15 cellular contexts compared by ENCODE assay signal in the genomic region with DNA sequence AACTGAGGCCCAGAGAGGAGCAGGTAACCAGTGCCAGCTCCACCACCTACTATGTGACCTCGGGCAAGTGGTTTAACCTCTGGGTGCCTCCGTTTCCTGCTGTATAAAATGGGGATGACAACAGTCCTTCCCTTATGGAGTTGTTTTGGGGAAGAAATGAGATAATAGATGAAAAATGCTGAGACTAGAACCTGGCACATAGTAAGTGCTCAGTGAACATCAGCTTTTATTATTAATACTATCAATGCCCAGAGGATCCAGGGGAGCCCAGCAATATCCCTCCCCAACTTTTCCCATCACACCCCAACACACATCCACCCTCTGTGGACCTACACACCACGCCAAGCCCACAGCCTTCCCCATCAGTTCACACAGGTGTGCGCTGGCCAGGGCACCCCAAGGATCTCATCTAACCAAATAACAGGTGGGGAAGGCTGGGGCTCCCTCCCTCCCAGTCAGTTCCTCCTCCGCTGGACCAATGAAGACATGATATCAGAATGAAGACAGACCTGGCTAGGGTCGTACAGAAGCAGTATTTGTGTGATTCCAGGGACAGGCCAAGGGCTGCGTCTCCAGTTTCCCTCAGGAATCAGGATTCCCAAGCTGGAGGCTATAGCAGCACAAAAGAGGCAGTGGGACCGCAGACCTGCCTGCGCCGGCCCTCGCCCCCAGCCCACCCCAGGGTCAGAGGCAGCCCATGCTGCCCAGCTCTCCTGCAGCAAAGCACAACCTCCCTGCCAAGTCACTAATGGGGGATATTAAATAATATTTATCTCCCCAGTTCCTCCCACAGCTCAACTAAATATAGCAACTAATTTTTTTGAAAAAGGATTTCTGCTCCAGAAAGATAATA. TPM values are rescaled to one million over a fixed set of nuclear protein-coding genes. Genes with fewer than 3 reads are reported as not detected.
A peak's percentile ranks its signal among the peaks of the same experiment; 100 is the strongest.
DNase-seq lines count a peak whose midpoint lies in the region; ATAC-seq, FAIRE-seq and TF ChIP-seq lines count a peak whose summit lies in the region.
"Had no signal": no experiment of that assay in that cellular context is flagged by ENCODE, and none has a peak within 500 bp of the region (broad histone marks: within the 10 kb centered on the region; RNA-seq: fewer than 3 reads in every experiment).

No MANE protein-coding gene starts in this region.

- no peak overlapping the region for H3K9ac ChIP-seq in HCT116 (ENCODE audit: low read length)
- H3K9ac ChIP-seq in HepG2 (ENCODE audit: insufficient read depth, low read depth, low read length): no peak overlapping the region

- H3K79me2 ChIP-seq in HCT116 (ENCODE audit: insufficient read depth, low read length) (no peaks in the 10 kb centered on the region), HepG2 (ENCODE audit: insufficient read depth, low read length) (no peaks in the 10 kb centered on the region)

- H2AFZ ChIP-seq in HCT116 (ENCODE audit: low read depth, low read length, poor library complexity, severe bottlenecking): no peak overlapping the region
- no peak overlapping the region for H2AFZ ChIP-seq in HepG2 (ENCODE audit: low read length)

- intact Hi-C loops in CD8-positive, alpha-beta T cell (cut with DNase I, micrococcal nuclease): loop anchor here (2.0 to 5.0 kb wide), 5 partner anchors 14 to 1150 kb away; a partner anchor contains a TSS
- intact Hi-C loops in HCT116 (cut with micrococcal nuclease) (no loop called here), HepG2 (cut with micrococcal nuclease; ENCODE audit: unreplicated experiment) (no loop called here)

- no peaks in the 10 kb centered on the region for H3K9me3 ChIP-seq in CD8-positive, alpha-beta T cell (ENCODE audit: low read length)
- H3K9me3 ChIP-seq in HCT116 (ENCODE audit: control insufficient read depth in 1 of 2, insufficient read depth in 1 of 2, low read depth in 1 of 2, low read length in 2 of 2): no peaks in the 10 kb centered on the region
- H3K9me3 ChIP-seq in HepG2 (ENCODE audit: low read length): no peaks in the 10 kb centered on the region

- peak overlapping the region; percentile 89 for H3K27ac Mint-ChIP-seq in CD8-positive, alpha-beta T cell
- H3K27ac Mint-ChIP-seq in activated naive CD8-positive, alpha-beta T cell treated with anti-CD3 and anti-CD28 coated beads, Interleukin-2, amount 10 ng/mL, durations not matched to agents 7 days and 5 days: peak overlapping the region; percentile 86
- peak overlapping the region; percentile 12 to 92 (median 84) for H3K27ac Mint-ChIP-seq in naive thymus-derived CD8-positive, alpha-beta T cell

- peaks cover 63% of the 10 kb centered on the region for H3K4me1 Mint-ChIP-seq in CD8-positive, alpha-beta T cell (ENCODE audit: low read depth)
- H3K4me1 Mint-ChIP-seq in activated naive CD8-positive, alpha-beta T cell treated with anti-CD3 and anti-CD28 coated beads, Interleukin-2, amount 10 ng/mL, durations not matched to agents 7 days and 5 days: peaks cover 48% of the 10 kb centered on the region
- peaks cover 37 to 78% (median 68%) of the 10 kb centered on the region in 4 donors for H3K4me1 Mint-ChIP-seq in naive thymus-derived CD8-positive, alpha-beta T cell

- DNase-seq in CD8-positive, alpha-beta T cell: no peak
- DNase-seq in HCT116 (ENCODE audit: low read depth, low spot score): no peak
- DNase-seq in activated naive CD8-positive, alpha-beta T cell treated with anti-CD3 and anti-CD28 coated beads, Interleukin-2, amount 10 ng/mL, durations not matched to agents 7 days and 5 days: no peak
- no peak for DNase-seq in naive thymus-derived CD8-positive, alpha-beta T cell
- DNase-seq in HepG2 (ENCODE audit: low spot score): no peak
- no peak for DNase-seq in HuH-7 (ENCODE audit: low spot score)
- no peak for DNase-seq in erythroblast (lab: John Stamatoyannopoulos, UW)
- DNase-seq: COR-L47, NCI-H2081 treated with DMSO at 0.1 percent for 48 hours, Right ventricle myocardium superior had no signal

- no peak for ATAC-seq in CD8-positive, alpha-beta T cell
- no peak for ATAC-seq in HCT116
- ATAC-seq in activated naive CD8-positive, alpha-beta T cell treated with anti-CD3 and anti-CD28 coated beads, Interleukin-2, amount 10 ng/mL, durations not matched to agents 7 days and 5 days (ENCODE audit: low read depth): no peak
- ATAC-seq in naive thymus-derived CD8-positive, alpha-beta T cell: no peak
- no peak for ATAC-seq in HepG2
- no peak for ATAC-seq in SK-N-SH treated with all-trans-retinoic acid at 6 μM for 48 hours
- ATAC-seq: right cardiac atrium had no signal

- CTCF ChIA-PET in CD8-positive, alpha-beta T cell (lab: Charles Lee): interaction anchor here (1.0 to 4.5 kb wide), 9 partner anchors 13 to 117 kb away, joined by 3 to 26 read pairs (median 4); a partner anchor contains a TSS
- CTCF ChIA-PET in HCT116 (lab: Charles Lee) (no interaction called here), HepG2 (lab: Yijun Ruan, JAX; ENCODE audit: low intra/inter-chr PET ratio, low total read pairs) (no interaction called here)

- H3K4me2 ChIP-seq in HCT116 (ENCODE audit: low read length) (peak overlapping the region; percentile 98; the same call in 1 of the 2 replicates), HepG2 (ENCODE audit: low read depth, low read length) (no peak overlapping the region)

- H4K20me1 ChIP-seq in HCT116 (ENCODE audit: insufficient read depth) (no peaks in the 10 kb centered on the region), HepG2 (ENCODE audit: insufficient read depth, low read length) (no peaks in the 10 kb centered on the region)

- peak overlapping the region; percentile 85 for H3K4me3 Mint-ChIP-seq in CD8-positive, alpha-beta T cell
- H3K4me3 Mint-ChIP-seq in activated naive CD8-positive, alpha-beta T cell treated with anti-CD3 and anti-CD28 coated beads, Interleukin-2, amount 10 ng/mL, durations not matched to agents 7 days and 5 days: peak overlapping the region; percentile 98
- H3K4me3 Mint-ChIP-seq in naive thymus-derived CD8-positive, alpha-beta T cell: peak overlapping the region; percentile 82 to 94 (median 90)

- RAD21 ChIA-PET in HCT116 (lab: Charles Lee; ENCODE audit: low non-redundant PET in 1 of 2, low total read pairs in 2 of 2, uncharacterized antibody in 2 of 2, unreplicated experiment in 2 of 2): no interaction called here

- H3K36me3 Mint-ChIP-seq in CD8-positive, alpha-beta T cell: peaks cover 27% of the 10 kb centered on the region
- peaks cover 17% of the 10 kb centered on the region for H3K36me3 Mint-ChIP-seq in activated naive CD8-positive, alpha-beta T cell treated with anti-CD3 and anti-CD28 coated beads, Interleukin-2, amount 10 ng/mL, durations not matched to agents 7 days and 5 days
- H3K36me3 Mint-ChIP-seq in naive thymus-derived CD8-positive, alpha-beta T cell: peaks cover 0 to 19% (median 0%) of the 10 kb centered on the region in 3 donors

- TF ChIP-seq POLR2A in HCT116 (IDR thresholded peaks at IDR 0.05; ENCODE audit: borderline replicate concordance, extremely low read depth, insufficient read depth, insufficient read length): no peak
- TF ChIP-seq POLR2A in HepG2 (IDR thresholded peaks at IDR 0.05; ENCODE audit: insufficient read depth in 1 of 2, low read depth in 2 of 2, low read length in 2 of 2): no peak
- no peak for TF ChIP-seq POLR2A in erythroblast (IDR thresholded peaks at IDR 0.05; ENCODE audit: low read length)

- TF ChIP-seq RAD21 in HCT116 (IDR thresholded peaks at IDR 0.05; ENCODE audit: low read depth) (no peak), HepG2 (CRISPR knock-in tag; IDR thresholded peaks at IDR 0.05) (no peak)

- no peak for TF ChIP-seq CTCF in CD8-positive, alpha-beta T cell (IDR thresholded peaks at IDR 0.05)
- TF ChIP-seq CTCF in HCT116 (IDR thresholded peaks at IDR 0.05 in 2 of 3, conservative IDR thresholded peaks at IDR 0.05 in 1 of 3; ENCODE audit: borderline replicate concordance in 1 of 3, insufficient read depth in 1 of 3, low read depth in 2 of 3, low read length in 2 of 3): no peak
- no peak for TF ChIP-seq CTCF in HepG2 (CRISPR knock-in tag; IDR thresholded peaks at IDR 0.05)

- H3K4me1 ChIP-seq in CD8-positive, alpha-beta T cell (ENCODE audit: insufficient read depth, low read length): peaks cover 60% of the 10 kb centered on the region
- H3K4me1 ChIP-seq in HCT116 (ENCODE audit: control insufficient read depth in 1 of 2, insufficient read depth in 2 of 2, low read length in 2 of 2) (peaks cover 23 to 40% of the 10 kb centered on the region in 2 experiments), HepG2 (ENCODE audit: insufficient read depth, low read length) (peaks cover 52% of the 10 kb centered on the region)

- H3K27me3 Mint-ChIP-seq in CD8-positive, alpha-beta T cell (ENCODE audit: low read depth): no peaks in the 10 kb centered on the region
- H3K27me3 Mint-ChIP-seq in activated naive CD8-positive, alpha-beta T cell treated with anti-CD3 and anti-CD28 coated beads, Interleukin-2, amount 10 ng/mL, durations not matched to agents 7 days and 5 days: peaks cover 3% of the 10 kb centered on the region
- H3K27me3 Mint-ChIP-seq in naive thymus-derived CD8-positive, alpha-beta T cell: no peaks in the 10 kb centered on the region

- POLR2A ChIA-PET in CD8-positive, alpha-beta T cell (lab: Charles Lee): interaction anchor here (1.1 to 1.3 kb wide), 2 partner anchors 9 to 10 kb away, joined by 4 read pairs; no protein-coding TSS in a partner anchor
- POLR2A ChIA-PET in HCT116 (lab: Charles Lee): no interaction called here
- POLR2A ChIA-PET in activated naive CD8-positive, alpha-beta T cell treated with anti-CD3 and anti-CD28 coated beads, Interleukin-2, amount 10 ng/mL, durations not matched to agents 7 days and 5 days (lab: Charles Lee): interaction anchor here (0.6 to 3.5 kb wide), 5 partner anchors 10 to 181 kb away, joined by 3 to 23 read pairs (median 5); a partner anchor contains a TSS
- POLR2A ChIA-PET in naive thymus-derived CD8-positive, alpha-beta T cell (lab: Charles Lee): interaction anchor here (0.6 to 2.2 kb wide), 5 partner anchors 13 to 61 kb away, joined by 3 to 7 read pairs (median 3); no protein-coding TSS in a partner anchor
- POLR2A ChIA-PET in HepG2 (lab: Yijun Ruan, JAX): no interaction called here

- peak overlapping the region; percentile 76 for H3K27ac ChIP-seq in CD8-positive, alpha-beta T cell (ENCODE audit: low read depth, low read length)
- H3K27ac ChIP-seq in HCT116 (ENCODE audit: low read depth, low read length) (no peak overlapping the region), HepG2 (ENCODE audit: extremely low read length, insufficient read depth, low read length) (no peak overlapping the region)

- H3K36me3 ChIP-seq in CD8-positive, alpha-beta T cell (ENCODE audit: insufficient read depth, low read length): peaks cover 13% of the 10 kb centered on the region
- H3K36me3 ChIP-seq in HCT116 (ENCODE audit: control insufficient read depth in 1 of 2, insufficient read depth in 2 of 2, low read length in 2 of 2) (no peaks in the 10 kb centered on the region), HepG2 (replicated peaks in 1 of 2; ENCODE audit: control insufficient read depth in 1 of 2, insufficient read depth in 2 of 2, low read length in 2 of 2) (no peaks in the 10 kb centered on the region)

- H3K9me3 Mint-ChIP-seq in CD8-positive, alpha-beta T cell: no peaks in the 10 kb centered on the region
- H3K9me3 Mint-ChIP-seq in activated naive CD8-positive, alpha-beta T cell treated with anti-CD3 and anti-CD28 coated beads, Interleukin-2, amount 10 ng/mL, durations not matched to agents 7 days and 5 days: no peaks in the 10 kb centered on the region
- H3K9me3 Mint-ChIP-seq in naive thymus-derived CD8-positive, alpha-beta T cell: no peaks in the 10 kb centered on the region

- BruUV-seq in HCT116 (replicated peaks; lab: Mats Ljungman, UMichigan): TSS peak; percentile 53
- no TSS peak for BruUV-seq in HepG2 (replicated peaks; lab: Mats Ljungman, UMichigan)

- no peaks in the 10 kb centered on the region for H3K27me3 ChIP-seq in CD8-positive, alpha-beta T cell (ENCODE audit: insufficient read depth, low read length)
- H3K27me3 ChIP-seq in HCT116 (ENCODE audit: insufficient read depth, low read length): no peaks in the 10 kb centered on the region
- peaks cover 4 to 63% of the 10 kb centered on the region in 2 experiments for H3K27me3 ChIP-seq in HepG2 (ENCODE audit: control insufficient read depth in 1 of 2, insufficient read depth in 2 of 2, low read length in 2 of 2)

- FAIRE-seq in HepG2 (lab: Jason Lieb, UNC): no peak
- FAIRE-seq: bronchial epithelial cell, HTR-8/SVneo had no signal

- H3K9me2 ChIP-seq in HCT116 (ENCODE audit: insufficient read depth): no peaks in the 10 kb centered on the region

- H3K4me3 ChIP-seq in CD8-positive, alpha-beta T cell (ENCODE audit: low read depth, low read length): peak overlapping the region; percentile 83
- no peak overlapping the region for H3K4me3 ChIP-seq in HCT116 (replicated peaks in 1 of 2; ENCODE audit: low read depth in 1 of 2, low read length in 2 of 2)
- no peak overlapping the region for H3K4me3 ChIP-seq in HepG2 (replicated peaks in 1 of 3; ENCODE audit: insufficient read depth in 1 of 3, low read depth in 2 of 3, low read length in 3 of 3)

- in situ Hi-C loops in HepG2 (cut with HindIII; ENCODE audit: extremely low pct_ligation_motif_present, low pct_unique_long_range_greater_than_20kb): no loop called here

- 49% methylated on average over 11 of the region's 11 CpGs for WGBS in HepG2 (ENCODE audit: low lambda C conversion rate)

- TF ChIP-seq EP300 in HepG2 (IDR thresholded peaks at IDR 0.05; ENCODE audit: low read depth in 2 of 2, low read length in 2 of 2) (no peak), HepG2 (CRISPR knock-in tag; IDR thresholded peaks at IDR 0.05; ENCODE audit: borderline replicate concordance) (no peak)

RNA-seq across cellular contexts. Expression of a gene that starts 1.8 kb away (rescaled TPM):
- 100 to 1,000 TPM; 197 to 200 TPM for total RNA-seq in CD8-positive, alpha-beta T cell
- total RNA-seq in HCT116 (2021; ENCODE audit: unreplicated experiment) (23.1 TPM), HepG2 (2016; rRNA removed; fragmentation: Illumina TruSeq; extraction: Trizol) (not detected in 2 replicates)
- 18.9 and 23.7 TPM in 2 replicates for polyA plus RNA-seq in HCT116 (2012)
- total RNA-seq in activated naive CD8-positive, alpha-beta T cell treated with anti-CD3 and anti-CD28 coated beads, Interleukin-2, amount 10 ng/mL, durations not matched to agents 7 days and 5 days: 100 to 1,000 TPM; 289 to 297 TPM
- total RNA-seq in naive thymus-derived CD8-positive, alpha-beta T cell: 100 to 1,000 TPM; 140 to 144 TPM
- polyA plus RNA-seq in naive thymus-derived CD8-positive, alpha-beta T cell: 10 to 100 TPM; 37.4 to 71.3 (median 47.7) TPM
- total RNA-seq in HepG2 (2016; cell fraction: cytosol; rRNA removed; fragmentation: Illumina TruSeq; extraction: Trizol; ENCODE audit: low read depth): not detected in 2 replicates
- not detected in 2 replicates for total RNA-seq in HepG2 (2016; cell fraction: insoluble cytoplasmic fraction; rRNA removed; fragmentation: Illumina TruSeq; extraction: Trizol)
- not detected in 2 replicates for total RNA-seq in HepG2 (2016; cell fraction: membrane; rRNA removed; fragmentation: Illumina TruSeq; extraction: Trizol)
- not detected in 2 replicates for total RNA-seq in HepG2 (2016; cell fraction: nucleus; rRNA removed; fragmentation: Illumina TruSeq; extraction: Trizol)
- 0.07 and 0.10 TPM in 2 replicates for polyA plus RNA-seq in HepG2 (2011; rRNA removed)
- 0.03 and 0.14 TPM in 2 replicates for polyA plus RNA-seq in HepG2 (2011; cell fraction: cytosol; rRNA removed)
- 0.16 and 0.40 TPM in 2 replicates for polyA plus RNA-seq in HepG2 (2011; cell fraction: nucleus; rRNA removed)
- polyA plus RNA-seq in HepG2 (2012): 0.15 and 0.25 TPM in 2 replicates
- not detected in 2 replicates for polyA plus RNA-seq in HepG2 (2016; cell fraction: cytosol; fragmentation: Illumina TruSeq; extraction: Trizol; ENCODE audit: low read depth)
- polyA plus RNA-seq in HepG2 (2016; cell fraction: insoluble cytoplasmic fraction; fragmentation: Illumina TruSeq; extraction: Trizol; ENCODE audit: low read depth): not detected in 2 replicates
- polyA plus RNA-seq in HepG2 (2016; cell fraction: membrane; fragmentation: Illumina TruSeq; extraction: Trizol; ENCODE audit: low read depth): not detected in 2 replicates
- polyA plus RNA-seq in HepG2 (2016; cell fraction: nucleus; fragmentation: Illumina TruSeq; extraction: Trizol; ENCODE audit: insufficient read depth, low read depth): not detected in 2 replicates
- 0.52 and 1.2 TPM in 2 replicates for polyA minus RNA-seq in HepG2 (2011; rRNA and poly(A)+ RNA removed; ENCODE audit: low replicate concordance)
- not detected in 2 replicates for polyA minus RNA-seq in HepG2 (2011; cell fraction: cytosol; rRNA and poly(A)+ RNA removed)
- polyA minus RNA-seq in HepG2 (2011; cell fraction: nucleus; rRNA and poly(A)+ RNA removed): 0.13 TPM in 1 of 2 replicates, not detected in the other

RNA-seq across cellular contexts. Expression of a gene that starts 46.2 kb away (rescaled TPM):
- under 1 TPM; 0.67 to 0.95 TPM for total RNA-seq in CD8-positive, alpha-beta T cell
- not detected for total RNA-seq in HCT116 (2021; ENCODE audit: unreplicated experiment)
- not detected in 2 replicates for polyA plus RNA-seq in HCT116 (2012)
- total RNA-seq in activated naive CD8-positive, alpha-beta T cell treated with anti-CD3 and anti-CD28 coated beads, Interleukin-2, amount 10 ng/mL, durations not matched to agents 7 days and 5 days: under 1 TPM; 0.82 to 1.00 TPM
- 1 to 10 TPM; 1.1 to 1.6 TPM for total RNA-seq in naive thymus-derived CD8-positive, alpha-beta T cell
- not detected for polyA plus RNA-seq in naive thymus-derived CD8-positive, alpha-beta T cell
- total RNA-seq in HepG2 (2016; rRNA removed; fragmentation: Illumina TruSeq; extraction: Trizol): 0.04 TPM in 1 of 2 replicates, not detected in the other
- not detected in 2 replicates for total RNA-seq in HepG2 (2016; cell fraction: cytosol; rRNA removed; fragmentation: Illumina TruSeq; extraction: Trizol; ENCODE audit: low read depth)
- 0.04 TPM in 1 of 2 replicates, not detected in the other for total RNA-seq in HepG2 (2016; cell fraction: insoluble cytoplasmic fraction; rRNA removed; fragmentation: Illumina TruSeq; extraction: Trizol)
- not detected in 2 replicates for total RNA-seq in HepG2 (2016; cell fraction: membrane; rRNA removed; fragmentation: Illumina TruSeq; extraction: Trizol)
- 0.12 TPM in 1 of 2 replicates, not detected in the other for total RNA-seq in HepG2 (2016; cell fraction: nucleus; rRNA removed; fragmentation: Illumina TruSeq; extraction: Trizol)
- 0.50 and 0.84 TPM in 2 replicates for polyA plus RNA-seq in HepG2 (2011; rRNA removed)
- 0.12 and 0.33 TPM in 2 replicates for polyA plus RNA-seq in HepG2 (2011; cell fraction: cytosol; rRNA removed)
- polyA plus RNA-seq in HepG2 (2011; cell fraction: nucleus; rRNA removed): 2.2 and 2.3 TPM in 2 replicates
- 0.20 and 0.44 TPM in 2 replicates for polyA plus RNA-seq in HepG2 (2012)
- polyA plus RNA-seq in HepG2 (2016; cell fraction: cytosol; fragmentation: Illumina TruSeq; extraction: Trizol; ENCODE audit: low read depth): not detected in 2 replicates
- not detected in 2 replicates for polyA plus RNA-seq in HepG2 (2016; cell fraction: insoluble cytoplasmic fraction; fragmentation: Illumina TruSeq; extraction: Trizol; ENCODE audit: low read depth)
- not detected in 2 replicates for polyA plus RNA-seq in HepG2 (2016; cell fraction: membrane; fragmentation: Illumina TruSeq; extraction: Trizol; ENCODE audit: low read depth)
- polyA plus RNA-seq in HepG2 (2016; cell fraction: nucleus; fragmentation: Illumina TruSeq; extraction: Trizol; ENCODE audit: insufficient read depth, low read depth): 0.15 TPM in 1 of 2 replicates, not detected in the other
- polyA minus RNA-seq in HepG2 (2011; rRNA and poly(A)+ RNA removed; ENCODE audit: low replicate concordance): 0.19 and 0.34 TPM in 2 replicates
- polyA minus RNA-seq in HepG2 (2011; cell fraction: cytosol; rRNA and poly(A)+ RNA removed): 0.18 TPM in 1 of 2 replicates, not detected in the other
- polyA minus RNA-seq in HepG2 (2011; cell fraction: nucleus; rRNA and poly(A)+ RNA removed): 0.39 and 0.62 TPM in 2 replicates
- total RNA-seq: activated CD8-positive, alpha-beta memory T cell treated with anti-CD3 and anti-CD28 coated beads for 36 hours; bronchial epithelial cell had no signal

Comparison
In these comparisons a context has a peak if more than half of its experiments do, and no peak if none do; other contexts are left out.
1. RNA of a gene that starts 1.8 kb away (total RNA-seq): 289 to 297 TPM in activated naive CD8-positive, alpha-beta T cell treated with anti-CD3 and anti-CD28 coated beads, Interleukin-2, amount 10 ng/mL, durations not matched to agents 7 days and 5 days, 197 to 200 TPM in CD8-positive, alpha-beta T cell, 140 to 144 TPM in naive thymus-derived CD8-positive, alpha-beta T cell and 23.1 TPM in HCT116 (single experiment); not detected in HepG2; every median in the first group is over 10 times any median in the second.
2. POLR2A ChIA-PET loops: an anchor here in CD8-positive, alpha-beta T cell (1.1 to 1.3 kb wide), activated naive CD8-positive, alpha-beta T cell treated with anti-CD3 and anti-CD28 coated beads, Interleukin-2, amount 10 ng/mL, durations not matched to agents 7 days and 5 days (0.6 to 3.5 kb wide) and naive thymus-derived CD8-positive, alpha-beta T cell (0.6 to 2.2 kb wide); none called in HCT116 and HepG2.
3. intact Hi-C loops: an anchor here in CD8-positive, alpha-beta T cell (2.0 to 5.0 kb wide); none called in HCT116 and HepG2.
4. Peak in every context shown above with its lines, with median percentiles within 50 percentile points of each other: H3K27ac Mint-ChIP-seq and H3K4me3 Mint-ChIP-seq.